1 cellular context compared by ENCODE assay signal in genomic region chr6:107740496-107741190, GRCh38.
TF ChIP-seq lines count a peak whose summit lies in the region.

No MANE protein-coding gene starts in this region.

TF ChIP-seq in WTC11, 78 proteins besides CTCF, POLR2A, EP300 and RAD21 (continued from another document):
- TF ChIP-seq, protein P1, sequence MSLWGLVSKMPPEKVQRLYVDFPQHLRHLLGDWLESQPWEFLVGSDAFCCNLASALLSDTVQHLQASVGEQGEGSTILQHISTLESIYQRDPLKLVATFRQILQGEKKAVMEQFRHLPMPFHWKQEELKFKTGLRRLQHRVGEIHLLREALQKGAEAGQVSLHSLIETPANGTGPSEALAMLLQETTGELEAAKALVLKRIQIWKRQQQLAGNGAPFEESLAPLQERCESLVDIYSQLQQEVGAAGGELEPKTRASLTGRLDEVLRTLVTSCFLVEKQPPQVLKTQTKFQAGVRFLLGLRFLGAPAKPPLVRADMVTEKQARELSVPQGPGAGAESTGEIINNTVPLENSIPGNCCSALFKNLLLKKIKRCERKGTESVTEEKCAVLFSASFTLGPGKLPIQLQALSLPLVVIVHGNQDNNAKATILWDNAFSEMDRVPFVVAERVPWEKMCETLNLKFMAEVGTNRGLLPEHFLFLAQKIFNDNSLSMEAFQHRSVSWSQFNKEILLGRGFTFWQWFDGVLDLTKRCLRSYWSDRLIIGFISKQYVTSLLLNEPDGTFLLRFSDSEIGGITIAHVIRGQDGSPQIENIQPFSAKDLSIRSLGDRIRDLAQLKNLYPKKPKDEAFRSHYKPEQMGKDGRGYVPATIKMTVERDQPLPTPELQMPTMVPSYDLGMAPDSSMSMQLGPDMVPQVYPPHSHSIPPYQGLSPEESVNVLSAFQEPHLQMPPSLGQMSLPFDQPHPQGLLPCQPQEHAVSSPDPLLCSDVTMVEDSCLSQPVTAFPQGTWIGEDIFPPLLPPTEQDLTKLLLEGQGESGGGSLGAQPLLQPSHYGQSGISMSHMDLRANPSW (CRISPR knock-in tag; conservative IDR thresholded peaks at IDR 0.05; ENCODE audit: low read depth) = no peak
